Comparison of ENCODE assay signal across 10 cellular contexts in genomic region chr2:128347701-128348504, GRCh38. TPM values are rescaled to one million over a fixed set of nuclear protein-coding genes. Genes with fewer than 3 reads are reported as not detected.
A peak's percentile ranks its signal among the peaks of the same experiment; 100 is the strongest.
DNase-seq lines count a peak whose midpoint lies in the region; ATAC-seq and FAIRE-seq lines count a peak whose summit lies in the region.
"Had no signal": no experiment of that assay in that cellular context is flagged by ENCODE, and none has a peak within 500 bp of the region (broad histone marks: within the 10 kb centered on the region; RNA-seq: fewer than 3 reads in every experiment).

No MANE protein-coding gene starts in this region.

- no peaks in the 10 kb centered on the region for H3K36me3 ChIP-seq in esophagus (ENCODE audit: control insufficient read depth in 2 of 2, insufficient read depth in 2 of 2, low read length in 1 of 2)
- no peaks in the 10 kb centered on the region for H3K36me3 ChIP-seq in aorta (ENCODE audit: control insufficient read depth in 1 of 2, insufficient read depth in 2 of 2, low read length in 1 of 2)
- H3K36me3 ChIP-seq in small intestine (ENCODE audit: control insufficient read depth in 2 of 2, insufficient read depth in 2 of 2, low read length in 2 of 2) = no peaks in the 10 kb centered on the region

- intact Hi-C loops in aorta (cut with DNase I) = loop anchor here in 1 of 2 donors (2.0 kb wide), 1 partner anchor 23 kb away; no protein-coding TSS in a partner anchor

- no peaks in the 10 kb centered on the region for H3K27me3 ChIP-seq in esophagus (ENCODE audit: control insufficient read depth in 1 of 2, insufficient read depth in 2 of 2, low read length in 2 of 2)
- H3K27me3 ChIP-seq in aorta (ENCODE audit: control insufficient read depth in 1 of 2, insufficient read depth in 2 of 2, low read length in 1 of 2) = no peaks in the 10 kb centered on the region
- no peaks in the 10 kb centered on the region for H3K27me3 ChIP-seq in small intestine (ENCODE audit: control insufficient read depth in 2 of 2, insufficient read depth in 2 of 2, low read length in 2 of 2)

- DNase-seq in activated CD8-positive, alpha-beta memory T cell treated with anti-CD3 and anti-CD28 coated beads, Interleukin-2, amount 50 U/mL, for 48 hours = peak; percentile 34
- no peak for DNase-seq in activated CD8-positive, alpha-beta memory T cell treated with anti-CD3 and anti-CD28 coated beads for 24 hours
- DNase-seq in mucosa of gallbladder (ENCODE audit: low spot score) (peak; percentile 66), aorta (peak; percentile 85 to 86), small intestine (no peak), NCI-H187 (lab: John Stamatoyannopoulos, UW) (no peak)

- peak; percentile 91 for ATAC-seq in aorta (ENCODE audit: low FRiP score)
- ATAC-seq in GM21737 (IDR thresholded peaks at IDR 0.05; ENCODE audit: unreplicated experiment) = no peak

- H3K4me3 ChIP-seq in esophagus (ENCODE audit: low read depth in 1 of 2, low read length in 2 of 2) = no peak overlapping the region
- no peak overlapping the region for H3K4me3 ChIP-seq in aorta (ENCODE audit: low read length in 2 of 2)
- no peak overlapping the region for H3K4me3 ChIP-seq in small intestine (ENCODE audit: low read depth in 1 of 2, low read length in 2 of 2)

- peak overlapping the region; percentile 54 to 61 for H3K27ac ChIP-seq in esophagus (ENCODE audit: low read depth in 2 of 2, low read length in 1 of 2)
- H3K27ac ChIP-seq in aorta (ENCODE audit: low read depth in 1 of 2, low read length in 2 of 2) = peak overlapping the region in 1 of 2 donors; percentile 72
- H3K27ac ChIP-seq in small intestine (ENCODE audit: low read depth in 1 of 2, low read length in 1 of 2) = peak overlapping the region in 1 of 2 donors; percentile 24
- H3K27ac ChIP-seq: C4-2B, epithelial cell of prostate had no signal

- no peak for FAIRE-seq in small intestine (lab: Jason Lieb, UNC)

- peaks cover 0 to 9% of the 10 kb centered on the region in 2 donors for H3K4me1 ChIP-seq in esophagus (ENCODE audit: control insufficient read depth in 2 of 2, insufficient read depth in 2 of 2, low read length in 1 of 2)
- H3K4me1 ChIP-seq in aorta (ENCODE audit: control insufficient read depth in 1 of 2, insufficient read depth in 2 of 2, low read length in 2 of 2) = peaks cover 0 to 7% of the 10 kb centered on the region in 2 donors
- H3K4me1 ChIP-seq in small intestine (ENCODE audit: control insufficient read depth in 2 of 2, insufficient read depth in 1 of 2, low read depth in 1 of 2, low read length in 1 of 2) = no peaks in the 10 kb centered on the region

- H3K9me3 ChIP-seq in esophagus (ENCODE audit: control insufficient read depth in 2 of 2, insufficient read depth in 1 of 2, low read depth in 1 of 2, low read length in 1 of 2) (peaks cover 0 to 2% of the 10 kb centered on the region in 2 donors), aorta (ENCODE audit: control insufficient read depth, low read length) (no peaks in the 10 kb centered on the region), small intestine (ENCODE audit: control insufficient read depth, low read depth) (no peaks in the 10 kb centered on the region)

- WGBS in esophagus, 2 donors = 26 to 45% methylated on average over 16 of the region's 16 CpGs
- WGBS in aorta, 2 donors = 20 to 22% methylated on average over 16 of the region's 16 CpGs
- 61 to 74% (median 68%) methylated on average over 16 of the region's 16 CpGs for WGBS in small intestine, 3 donors

RNA-seq across cellular contexts. Expression of gene HS6ST1, which starts 29.2 kb away (rescaled TPM):
- polyA plus RNA-seq in esophagus (10 to 100 TPM; 23.1 to 29.9 TPM), aorta (1 to 10 TPM; 3.0 to 3.1 TPM), small intestine (10 to 100 TPM in 1 of 3 donors, 1 to 10 TPM in 2; 4.0 to 20.7 (median 6.5) TPM)
- total RNA-seq in mucosa of gallbladder (90.1 TPM), aorta (10 to 100 TPM; 14.7 to 17.4 TPM)

Comparison
In these comparisons a context has a peak if more than half of its experiments do, and no peak if none do; other contexts are left out.
1. DNase-seq: peak in activated CD8-positive, alpha-beta memory T cell treated with anti-CD3 and anti-CD28 coated beads, Interleukin-2, amount 50 U/mL, for 48 hours (single experiment), mucosa of gallbladder (single experiment) and aorta (2 of 2); none in activated CD8-positive, alpha-beta memory T cell treated with anti-CD3 and anti-CD28 coated beads for 24 hours (single experiment), small intestine (single experiment) and NCI-H187 (0 of 2).